In the genomic region with DNA sequence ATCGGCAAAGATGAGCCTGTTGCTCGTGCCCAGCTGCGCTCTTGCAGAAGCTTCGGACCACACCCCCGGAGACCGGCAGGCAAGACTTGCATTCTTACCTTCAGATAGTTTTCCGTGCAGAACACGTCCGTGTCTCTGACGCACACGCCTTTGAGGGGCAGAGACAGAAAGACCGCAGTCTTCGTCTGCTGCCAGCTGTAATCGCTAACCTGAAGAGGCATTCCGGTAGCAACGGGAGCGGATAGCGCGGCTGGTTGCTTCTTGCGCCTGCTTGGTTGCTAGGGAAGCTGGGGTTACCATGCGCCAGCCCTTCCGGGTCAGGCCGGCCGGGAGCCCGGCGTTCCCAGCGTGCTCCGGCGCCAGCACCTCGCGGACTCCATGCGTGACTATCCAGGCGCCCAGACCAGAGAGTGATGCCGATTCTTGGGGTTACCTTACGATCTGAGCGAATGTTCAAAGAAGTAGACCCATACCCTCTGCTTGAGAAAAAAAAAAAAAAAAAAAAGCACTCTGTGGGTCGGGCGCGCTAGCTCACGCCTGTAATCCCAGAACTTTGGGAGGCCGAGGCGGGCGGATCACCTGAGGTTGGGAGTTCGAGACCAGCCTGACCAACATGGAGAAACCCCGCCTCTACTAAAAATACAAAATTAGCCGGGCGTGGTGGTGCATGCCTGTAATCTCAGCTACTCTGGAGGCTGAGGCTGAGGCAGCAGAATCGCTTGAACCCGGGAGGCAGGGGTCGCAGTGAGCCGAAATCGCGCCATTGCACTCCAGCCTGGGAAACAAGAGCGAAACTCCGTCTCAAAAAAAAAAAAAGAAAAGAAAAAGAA, we compare ENCODE assay signal across 8 cellular contexts. TPM values are rescaled to one million over a fixed set of nuclear protein-coding genes. Genes with fewer than 3 reads are reported as not detected.
DNase-seq lines count a peak whose midpoint lies in the region; ATAC-seq and TF ChIP-seq lines count a peak whose summit lies in the region.
"Not testable (repeated sequence)": the region's sequence is repeated elsewhere in the genome, so short reads cannot be mapped to it uniquely, and the experiment has no call there.

No MANE protein-coding gene starts in this region.

- not testable (repeated sequence) for H3K27me3 Mint-ChIP-seq in nephron progenitor cell (ENCODE audit: low read depth, poor library complexity)

- DNase-seq in EL (peak; percentile 88), GOT3 (lab: John Stamatoyannopoulos, UW) (peak; percentile 25), Kasumi-1 (lab: John Stamatoyannopoulos, UW) (peak; percentile 73 to 81), RWPE2 (ENCODE audit: low spot score) (peak; percentile 93), fibroblast of villous mesenchyme (ENCODE audit: low read depth) (peak; percentile 89), nephron progenitor cell (peak; percentile 82)
- DNase-seq in activated effector memory CD4-positive, alpha-beta T cell treated with Interleukin-2 at 50 U/mL for 16 hours = peak; percentile 57
- DNase-seq in stimulated activated naive CD4-positive, alpha-beta T cell (lab: John Stamatoyannopoulos, UW) = peak; percentile 43 to 73 (median 57)

- not testable (repeated sequence) for TF ChIP-seq CTCF in RWPE2 (IDR thresholded peaks at IDR 0.05; ENCODE audit: poor library complexity, severe bottlenecking); fibroblast of villous mesenchyme (IDR thresholded peaks at IDR 0.05; ENCODE audit: insufficient read depth, low read depth, low read length); nephron progenitor cell (IDR thresholded peaks at IDR 0.05)

- not testable (repeated sequence) for H3K4me1 ChIP-seq in RWPE2 (ENCODE audit: insufficient read depth, poor library complexity, severe bottlenecking)

- not testable (repeated sequence) for H3K27ac Mint-ChIP-seq in nephron progenitor cell

- not testable (repeated sequence) for H3K36me3 Mint-ChIP-seq in nephron progenitor cell (ENCODE audit: low read depth)

- peak overlapping the region; percentile 96 for H3K4me3 Mint-ChIP-seq in nephron progenitor cell

- H3K9me3 Mint-ChIP-seq in nephron progenitor cell = not testable (repeated sequence)

- not testable (repeated sequence) for H3K9me3 ChIP-seq in RWPE2 (ENCODE audit: severe bottlenecking)

- H3K36me3 ChIP-seq in RWPE2 (ENCODE audit: low read depth) = not testable (repeated sequence)

- peak overlapping the region; percentile 41 for H3K27ac ChIP-seq in RWPE2 (ENCODE audit: poor library complexity, severe bottlenecking)

- not testable (repeated sequence) for H3K27me3 ChIP-seq in RWPE2 (ENCODE audit: insufficient read depth, poor library complexity, severe bottlenecking)

- peak overlapping the region; percentile 45 for H3K4me3 ChIP-seq in RWPE2 (ENCODE audit: severe bottlenecking)
- peak overlapping the region; percentile 86 for H3K4me3 ChIP-seq in fibroblast of villous mesenchyme (ENCODE audit: low read depth, low read length)

- peak; percentile 99 for ATAC-seq in RWPE2 (ENCODE audit: low read depth)

- peaks cover 27% of the 10 kb centered on the region for H3K4me1 Mint-ChIP-seq in nephron progenitor cell

RNA-seq across cellular contexts. Expression of a gene that starts 9.7 kb away (rescaled TPM):
- total RNA-seq in fibroblast of villous mesenchyme = 0.64 and 1.3 TPM in 2 replicates

Comparison
In these comparisons a context has a peak if more than half of its experiments do, and no peak if none do; other contexts are left out.
1. Peak in every context shown above with its lines: DNase-seq, ATAC-seq, H3K4me3 ChIP-seq and H3K27ac ChIP-seq.
2. DNase-seq: peak in every context shown above with its lines; median percentile 93 in RWPE2; 89 in fibroblast of villous mesenchyme; 88 in EL; 82 in nephron progenitor cell; 77 in Kasumi-1; 57 in activated effector memory CD4-positive, alpha-beta T cell treated with Interleukin-2 at 50 U/mL for 16 hours; 57 in stimulated activated naive CD4-positive, alpha-beta T cell; 25 in GOT3.